18 cellular contexts compared by ENCODE assay signal in the genomic region with DNA sequence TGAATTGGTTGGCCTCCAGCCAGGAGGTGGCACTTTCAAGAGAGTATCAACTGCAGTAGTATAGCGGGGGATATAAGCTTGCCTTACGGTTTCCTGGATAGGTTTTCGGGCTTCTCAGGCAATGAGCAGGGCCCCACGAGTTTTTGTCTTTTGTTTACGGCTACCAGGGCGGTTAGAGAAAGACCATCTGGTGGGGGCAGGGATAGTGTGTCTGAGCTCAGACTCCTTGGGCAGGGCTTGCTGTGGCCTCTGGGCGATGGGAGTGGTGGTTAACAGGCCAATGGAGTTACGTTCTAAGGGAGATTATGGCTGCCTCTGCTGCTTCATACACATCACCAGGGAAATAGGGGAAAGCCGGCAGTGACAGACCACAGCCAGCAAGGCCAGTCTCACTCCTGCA.
A peak's percentile ranks its signal among the peaks of the same experiment; 100 is the strongest.
DNase-seq lines count a peak whose midpoint lies in the region; ATAC-seq and TF ChIP-seq lines count a peak whose summit lies in the region.
"Had no signal": no experiment of that assay in that cellular context is flagged by ENCODE, and none has a peak within 500 bp of the region (broad histone marks: within the 10 kb centered on the region; RNA-seq: fewer than 3 reads in every experiment).

No MANE protein-coding gene starts in this region.

- H3K9ac ChIP-seq in H9 (ENCODE audit: extremely low read depth, insufficient read length, low read length) (no peak overlapping the region), mesendoderm (ENCODE audit: low read length) (no peak overlapping the region)
- H3K9ac ChIP-seq: KMS-11 had no signal

- no peak overlapping the region for H4K5ac ChIP-seq in H9 (ENCODE audit: insufficient read length, low read depth, low read length)
- no peak overlapping the region for H4K5ac ChIP-seq in mesendoderm (ENCODE audit: low read length)

- H3K14ac ChIP-seq in H9 (ENCODE audit: insufficient read depth, low read length) = no peak overlapping the region

- H3K79me1 ChIP-seq in H9 (ENCODE audit: insufficient read depth, low read depth, low read length, poor library complexity, severe bottlenecking) (no peaks in the 10 kb centered on the region), mesendoderm (ENCODE audit: low read length) (peaks cover 3% of the 10 kb centered on the region)

- H2AFZ ChIP-seq in H9 (ENCODE audit: low read length) = no peak overlapping the region

- H3K36me3 ChIP-seq in mesendoderm (ENCODE audit: control insufficient read depth, insufficient read depth, low read length) = peaks cover 2% of the 10 kb centered on the region

- H3K18ac ChIP-seq in H9 (ENCODE audit: insufficient read length, low read depth, low read length) (no peak overlapping the region), mesendoderm (ENCODE audit: low read length) (no peak overlapping the region)

- no peaks in the 10 kb centered on the region for H3K9me3 ChIP-seq in H9 (ENCODE audit: control insufficient read depth, low read depth, low read length)

- H3K4me3 ChIP-seq in mesendoderm (ENCODE audit: low read length) = no peak overlapping the region
- H3K4me3 ChIP-seq: MG63, SK-N-MC had no signal

- no peaks in the 10 kb centered on the region for H4K20me1 ChIP-seq in H9 (ENCODE audit: control insufficient read depth, insufficient read depth, insufficient read length)

- peaks cover 29 to 62% (median 56%) of the 10 kb centered on the region in 3 experiments for H3K36me3 Mint-ChIP-seq in H9 (ENCODE audit: insufficient read depth in 1 of 3, low read depth in 3 of 3)
- H3K36me3 Mint-ChIP-seq in activated T-helper 1 cell treated with anti-CD3 and anti-CD28 coated beads, Interleukin-12 subunit alpha, Interleukin-12 subunit beta, Interleukin-2, Interleukin-4 antibody, amounts not matched to agents 30 ng/mL and 10 ng/mL and 1 ng/mL, durations not matched to agents 14 hours and 24 hours and 36 hours (ENCODE audit: low read depth) = peaks cover 76% of the 10 kb centered on the region
- no peaks in the 10 kb centered on the region for H3K36me3 Mint-ChIP-seq in effector memory CD8-positive, alpha-beta T cell (ENCODE audit: insufficient read depth)

- peaks cover 4% of the 10 kb centered on the region; the same call in 1 of the 2 replicates for H3K4me1 ChIP-seq in H9 (ENCODE audit: insufficient read depth, low read length)
- no peaks in the 10 kb centered on the region for H3K4me1 ChIP-seq in mesendoderm (ENCODE audit: control insufficient read depth, low read depth, low read length)

- TF ChIP-seq CTCF in H9 (conservative IDR thresholded peaks at IDR 0.05) = no peak

- H3K27me3 Mint-ChIP-seq in H9 (ENCODE audit: low read depth) = no peaks in the 10 kb centered on the region
- H3K27me3 Mint-ChIP-seq in activated T-helper 1 cell treated with anti-CD3 and anti-CD28 coated beads, Interleukin-12 subunit alpha, Interleukin-12 subunit beta, Interleukin-2, Interleukin-4 antibody, amounts not matched to agents 30 ng/mL and 10 ng/mL and 1 ng/mL, durations not matched to agents 14 hours and 24 hours and 36 hours (ENCODE audit: insufficient read depth) = no peaks in the 10 kb centered on the region
- no peaks in the 10 kb centered on the region for H3K27me3 Mint-ChIP-seq in effector memory CD8-positive, alpha-beta T cell

- no peak overlapping the region for H2BK12ac ChIP-seq in H9 (ENCODE audit: insufficient read length, low read depth, low read length)

- intact Hi-C loops in activated T-helper 1 cell treated with anti-CD3 and anti-CD28 coated beads, Interleukin-12 subunit alpha, Interleukin-12 subunit beta, Interleukin-2, Interleukin-4 antibody, amounts not matched to agents 30 ng/mL and 10 ng/mL and 1 ng/mL, durations not matched to agents 14 hours and 24 hours and 36 hours (cut with micrococcal nuclease) = no loop called here

- no peak overlapping the region for H3K27ac ChIP-seq in H9 (ENCODE audit: insufficient read length, low read depth, low read length)
- H3K27ac ChIP-seq in mesendoderm (ENCODE audit: low read depth, low read length) = no peak overlapping the region
- H3K27ac ChIP-seq: C4-2B, KMS-11, SK-N-MC had no signal

- no peak overlapping the region for H3K56ac ChIP-seq in H9 (ENCODE audit: insufficient read length, low read depth, low read length)
- no peak overlapping the region for H3K56ac ChIP-seq in mesendoderm (ENCODE audit: low read length)

- H3K23ac ChIP-seq in H9 (ENCODE audit: insufficient read length, low read depth, low read length) (no peak overlapping the region), mesendoderm (ENCODE audit: low read length) (no peak overlapping the region)

- H4K8ac ChIP-seq in H9 (replicated peaks; ENCODE audit: insufficient read length, low read depth, low read length) = no peak overlapping the region
- no peak overlapping the region for H4K8ac ChIP-seq in mesendoderm (ENCODE audit: low read depth, low read length)

- H4K91ac ChIP-seq in H9 (ENCODE audit: insufficient read length, low read depth, low read length) = no peak overlapping the region

- H2BK20ac ChIP-seq in H9 (ENCODE audit: low read depth, low read length, poor library complexity, severe bottlenecking) = no peak overlapping the region

- H2BK120ac ChIP-seq in H9 (ENCODE audit: low read depth, low read length, poor library complexity, severe bottlenecking) (no peak overlapping the region), mesendoderm (ENCODE audit: low read depth, low read length) (no peak overlapping the region)

- H2BK5ac ChIP-seq in H9 (ENCODE audit: insufficient read length, low read length) (no peak overlapping the region), mesendoderm (ENCODE audit: low read length) (no peak overlapping the region)

- DNase-seq in NCI-H1105 treated with DMSO at 0.1 percent for 48 hours (lab: John Stamatoyannopoulos, UW) (peak; percentile 23), NCI-H1105 (lab: John Stamatoyannopoulos, UW) (no peak), H9 (no peak), mesendoderm (peak; percentile 35), AG08396 (ENCODE audit: low spot score) (no peak)
- DNase-seq in activated T-helper 1 cell treated with anti-CD3 and anti-CD28 coated beads, Interleukin-12 subunit alpha, Interleukin-12 subunit beta, Interleukin-2, Interleukin-4 antibody, amounts not matched to agents 30 ng/mL and 10 ng/mL and 1 ng/mL, durations not matched to agents 14 hours and 24 hours and 36 hours (ENCODE audit: low spot score) = no peak
- no peak for DNase-seq in effector memory CD8-positive, alpha-beta T cell
- DNase-seq: 8988T, DMS79, GDM1, MG63, NCI-H187 treated with DMSO at 0.1 percent for 48 hours, NCI-H524 treated with DMSO at 0.1 percent for 48 hours, PC-3 had no signal

- no CpG with 5 or more reads among the region's 9 CpGs for WGBS in H9 (ENCODE audit: extremely low coverage, insufficient read length, low lambda C conversion rate)
- no CpG with 5 or more reads among the region's 9 CpGs for WGBS in mesendoderm (ENCODE audit: extremely low coverage, insufficient coverage, low lambda C conversion rate)

- H3K27ac Mint-ChIP-seq in H9 = peak overlapping the region in 2 of 3 experiments; percentile 78 to 89; a peak in 3 of 7 replicates
- peak overlapping the region; percentile 4 for H3K27ac Mint-ChIP-seq in activated T-helper 1 cell treated with anti-CD3 and anti-CD28 coated beads, Interleukin-12 subunit alpha, Interleukin-12 subunit beta, Interleukin-2, Interleukin-4 antibody, amounts not matched to agents 30 ng/mL and 10 ng/mL and 1 ng/mL, durations not matched to agents 14 hours and 24 hours and 36 hours
- H3K27ac Mint-ChIP-seq in effector memory CD8-positive, alpha-beta T cell = no peak overlapping the region

- H2BK15ac ChIP-seq in H9 (ENCODE audit: low read depth, low read length) (no peak overlapping the region), mesendoderm (replicated peaks; ENCODE audit: low read depth) (no peak overlapping the region)

- no peaks in the 10 kb centered on the region for H3K27me3 ChIP-seq in H9 (ENCODE audit: insufficient read depth, low read length)
- H3K27me3 ChIP-seq in mesendoderm (ENCODE audit: insufficient read depth, low read length, poor library complexity) = no peaks in the 10 kb centered on the region
- H3K27me3 ChIP-seq: MG63 had no signal

- H3K4me2 ChIP-seq in H9 (ENCODE audit: insufficient read depth, insufficient read length, low read length) (no peak overlapping the region), mesendoderm (ENCODE audit: low read length) (no peak overlapping the region)
- H3K4me2 ChIP-seq: KMS-11 had no signal

- H3K79me2 ChIP-seq in H9 (ENCODE audit: insufficient read depth, low read length) = no peaks in the 10 kb centered on the region; the same call in 1 of the 2 replicates
- no peaks in the 10 kb centered on the region for H3K79me2 ChIP-seq in mesendoderm (ENCODE audit: control insufficient read depth, insufficient read depth, low read length)

- H3K9me3 Mint-ChIP-seq in H9 = no peaks in the 10 kb centered on the region
- peaks cover 23% of the 10 kb centered on the region for H3K9me3 Mint-ChIP-seq in activated T-helper 1 cell treated with anti-CD3 and anti-CD28 coated beads, Interleukin-12 subunit alpha, Interleukin-12 subunit beta, Interleukin-2, Interleukin-4 antibody, amounts not matched to agents 30 ng/mL and 10 ng/mL and 1 ng/mL, durations not matched to agents 14 hours and 24 hours and 36 hours
- peaks cover 0 to 8% of the 10 kb centered on the region in 2 donors for H3K9me3 Mint-ChIP-seq in effector memory CD8-positive, alpha-beta T cell

- peaks cover 30 to 37% of the 10 kb centered on the region in 2 experiments for H3K4me1 Mint-ChIP-seq in H9
- H3K4me1 Mint-ChIP-seq in activated T-helper 1 cell treated with anti-CD3 and anti-CD28 coated beads, Interleukin-12 subunit alpha, Interleukin-12 subunit beta, Interleukin-2, Interleukin-4 antibody, amounts not matched to agents 30 ng/mL and 10 ng/mL and 1 ng/mL, durations not matched to agents 14 hours and 24 hours and 36 hours (ENCODE audit: low read depth) = peaks cover 47% of the 10 kb centered on the region
- peaks cover 4 to 6% of the 10 kb centered on the region in 2 donors for H3K4me1 Mint-ChIP-seq in effector memory CD8-positive, alpha-beta T cell (ENCODE audit: low read depth in 2 of 2)

- H2AK5ac ChIP-seq in H9 (ENCODE audit: insufficient read length, low read length) (no peak overlapping the region), mesendoderm (ENCODE audit: low read length) (no peak overlapping the region)

- no peak for ATAC-seq in HG03521 (IDR thresholded peaks at IDR 0.05; ENCODE audit: unreplicated experiment)
- ATAC-seq in effector memory CD8-positive, alpha-beta T cell (replicated peaks) = no peak
- ATAC-seq: PC-3 had no signal

- H3K4me3 Mint-ChIP-seq in H9 = no peak overlapping the region
- H3K4me3 Mint-ChIP-seq in activated T-helper 1 cell treated with anti-CD3 and anti-CD28 coated beads, Interleukin-12 subunit alpha, Interleukin-12 subunit beta, Interleukin-2, Interleukin-4 antibody, amounts not matched to agents 30 ng/mL and 10 ng/mL and 1 ng/mL, durations not matched to agents 14 hours and 24 hours and 36 hours = no peak overlapping the region
- no peak overlapping the region for H3K4me3 Mint-ChIP-seq in effector memory CD8-positive, alpha-beta T cell

- no peak overlapping the region for H3T11ph ChIP-seq in H9 (ENCODE audit: low read length)

- H3K23me2 ChIP-seq in H9 (ENCODE audit: insufficient read length, low read depth, low read length, poor library complexity, severe bottlenecking) = no peaks in the 10 kb centered on the region

- no peak overlapping the region for H3K4ac ChIP-seq in H9 (ENCODE audit: low read depth, low read length)
- H3K4ac ChIP-seq in mesendoderm (ENCODE audit: low read depth, low read length) = no peak overlapping the region

Comparison
In these comparisons a context has a peak if more than half of its experiments do, and no peak if none do; other contexts are left out.
1. DNase-seq: peak in NCI-H1105 treated with DMSO at 0.1 percent for 48 hours (single experiment) and mesendoderm (single experiment); none in NCI-H1105 (single experiment), H9 (single experiment), activated T-helper 1 cell treated with anti-CD3 and anti-CD28 coated beads, Interleukin-12 subunit alpha, Interleukin-12 subunit beta, Interleukin-2, Interleukin-4 antibody, amounts not matched to agents 30 ng/mL and 10 ng/mL and 1 ng/mL, durations not matched to agents 14 hours and 24 hours and 36 hours (single experiment), effector memory CD8-positive, alpha-beta T cell (0 of 3) and AG08396 (single experiment).
2. H3K27ac Mint-ChIP-seq: peak in H9 (2 of 3) and activated T-helper 1 cell treated with anti-CD3 and anti-CD28 coated beads, Interleukin-12 subunit alpha, Interleukin-12 subunit beta, Interleukin-2, Interleukin-4 antibody, amounts not matched to agents 30 ng/mL and 10 ng/mL and 1 ng/mL, durations not matched to agents 14 hours and 24 hours and 36 hours (single experiment); none in effector memory CD8-positive, alpha-beta T cell (0 of 2).